ENCODE assay signal across 9 cellular contexts in the genomic region with DNA sequence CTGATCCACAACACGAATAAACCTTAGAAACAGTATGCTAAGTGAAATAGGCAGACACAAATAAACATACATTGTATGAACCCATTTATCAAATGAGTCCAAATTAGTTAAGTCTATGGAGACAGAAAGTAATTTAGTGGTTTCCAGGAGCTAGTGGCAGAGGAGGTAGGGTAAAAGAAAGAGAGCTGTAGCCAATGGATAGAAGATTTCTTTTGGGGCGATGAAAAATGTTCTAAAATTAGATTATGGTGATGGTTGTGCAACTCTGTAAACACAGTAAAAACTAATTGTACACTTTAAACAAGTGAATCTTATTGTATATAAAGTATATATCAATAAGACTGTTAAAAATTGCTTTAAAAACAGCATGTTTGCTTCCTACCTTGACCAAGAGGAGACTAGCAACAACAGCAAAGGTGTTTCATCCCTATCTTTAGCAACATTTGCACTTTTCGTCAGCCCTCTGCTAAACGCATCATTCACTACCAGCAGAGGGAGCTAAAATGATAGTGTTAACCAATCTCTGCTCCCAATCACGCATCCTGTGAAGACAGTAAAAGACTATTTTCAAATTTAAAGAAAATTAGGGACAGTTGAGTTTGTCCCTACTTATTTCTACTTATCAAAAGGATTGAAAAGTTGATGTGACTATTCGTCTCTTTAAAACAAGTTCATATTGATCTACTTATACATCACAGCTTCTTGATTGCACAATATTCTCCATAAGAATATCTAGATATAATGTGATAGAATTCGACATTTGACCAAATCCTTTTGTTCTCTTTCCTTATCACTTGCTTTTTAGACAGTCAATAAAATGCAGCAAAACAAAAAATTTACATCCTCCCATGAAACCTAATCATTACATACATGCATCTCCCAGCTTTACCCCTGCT. TPM values are rescaled to one million over a fixed set of nuclear protein-coding genes. Genes with fewer than 3 reads are reported as not detected.
DNase-seq lines count a peak whose midpoint lies in the region; ATAC-seq, FAIRE-seq and TF ChIP-seq lines count a peak whose summit lies in the region.
"Had no signal": no experiment of that assay in that cellular context is flagged by ENCODE, and none has a peak within 500 bp of the region (broad histone marks: within the 10 kb centered on the region; RNA-seq: fewer than 3 reads in every experiment).

No MANE protein-coding gene starts in this region.

- H3K9me3 Mint-ChIP-seq in brain, result peaks cover 7 to 32% (median 15%) of the 10 kb centered on the region in 5 experiments

- no peak overlapping the region for H3K4me3 Mint-ChIP-seq in brain
- H3K4me3 Mint-ChIP-seq: CD8-positive, alpha-beta memory T cell had no signal

- peaks cover 7% of the 10 kb centered on the region for H3K27me3 Mint-ChIP-seq in brain

- no peaks in the 10 kb centered on the region for H3K27me3 ChIP-seq in keratinocyte (ENCODE audit: control insufficient read depth, extremely low read depth, insufficient read depth, low read length)
- no peaks in the 10 kb centered on the region for H3K27me3 ChIP-seq in tibial nerve

- no peak overlapping the region for H3K4me3 ChIP-seq in keratinocyte (ENCODE audit: control insufficient read depth in 2 of 3, extremely low read depth in 1 of 3, insufficient read depth in 2 of 3, low read depth in 1 of 3, low read length in 3 of 3)
- no peak overlapping the region for H3K4me3 ChIP-seq in tibial nerve

- no peak overlapping the region for H2AFZ ChIP-seq in keratinocyte (ENCODE audit: control insufficient read depth, low read length)

- H3K36me3 Mint-ChIP-seq in brain, result no peaks in the 10 kb centered on the region
- H3K36me3 Mint-ChIP-seq: CD8-positive, alpha-beta memory T cell had no signal

- no peak overlapping the region for H3K27ac ChIP-seq in keratinocyte (ENCODE audit: control insufficient read depth, insufficient read depth, low read length)
- H3K27ac ChIP-seq in tibial nerve, result no peak overlapping the region

- H3K9me3 ChIP-seq in keratinocyte (ENCODE audit: control insufficient read depth, low read depth, low read length), result no peaks in the 10 kb centered on the region
- peaks cover 0 to 21% (median 1%) of the 10 kb centered on the region in 4 donors for H3K9me3 ChIP-seq in tibial nerve

- H3K79me2 ChIP-seq in keratinocyte (ENCODE audit: control insufficient read depth, insufficient read depth, low read length), result no peaks in the 10 kb centered on the region

- no peak for TF ChIP-seq POLR2A in tibial nerve (IDR thresholded peaks at IDR 0.05)

- no peak for TF ChIP-seq EP300 in tibial nerve (IDR thresholded peaks at IDR 0.05)

- dilution Hi-C loops in keratinocyte (cut with MboI; ENCODE audit: extremely low pct_ligation_motif_present, low sequenced_read_pairs), result no loop called here

- DNase-seq in NCI-H524 (lab: John Stamatoyannopoulos, UW), result peak; percentile 34 to 47
- DNase-seq in NCI-H524 treated with DMSO at 0.1 percent for 48 hours (lab: John Stamatoyannopoulos, UW), result no peak
- DNase-seq in NCI-H748 treated with DMSO at 0.1 percent for 48 hours (lab: John Stamatoyannopoulos, UW), result peak; percentile 70
- no peak for DNase-seq in keratinocyte (ENCODE audit: low read depth, low spot score)
- peak in 1 of 2 donors; percentile 55 for DNase-seq in tibial nerve (ENCODE audit: low spot score in 2 of 2)

- H3K4me1 Mint-ChIP-seq in brain, result no peaks in the 10 kb centered on the region
- H3K4me1 Mint-ChIP-seq: CD8-positive, alpha-beta memory T cell had no signal

- no peak overlapping the region for H3K4me2 ChIP-seq in keratinocyte (ENCODE audit: control insufficient read depth, extremely low read depth, insufficient read depth, low read depth, low read length)

- 28 to 29% methylated on average over 7 of the region's 7 CpGs for WGBS in tibial nerve, 2 donors

- no peak overlapping the region for H3K9ac ChIP-seq in keratinocyte (ENCODE audit: control insufficient read depth, extremely low read depth, insufficient read depth, low read length)

- H4K20me1 ChIP-seq in keratinocyte (ENCODE audit: control insufficient read depth, extremely low read depth, insufficient read depth, low read length), result no peaks in the 10 kb centered on the region

- peak; percentile 89 to 90 for TF ChIP-seq CTCF in brain (conservative IDR thresholded peaks at IDR 0.05)
- peak; percentile 69 to 79 (median 71) for TF ChIP-seq CTCF in keratinocyte (optimal IDR thresholded peaks at IDR 0.05 in 1 of 3, IDR thresholded peaks at IDR 0.05 in 1 of 3, conservative IDR thresholded peaks at IDR 0.05 in 1 of 3; ENCODE audit: extremely low read depth in 1 of 3, insufficient read depth in 2 of 3, low read length in 3 of 3)
- peak; percentile 52 to 77 (median 73) for TF ChIP-seq CTCF in tibial nerve (IDR thresholded peaks at IDR 0.05)

- no peaks in the 10 kb centered on the region for H3K9me1 ChIP-seq in keratinocyte (ENCODE audit: control insufficient read depth, extremely low read depth, insufficient read depth, low read length)

- FAIRE-seq in keratinocyte (lab: Jason Lieb, UNC), result peak; percentile 88

- no peaks in the 10 kb centered on the region for H3K36me3 ChIP-seq in keratinocyte (ENCODE audit: control insufficient read depth in 2 of 2, extremely low read depth in 1 of 2, insufficient read depth in 2 of 2, low read length in 2 of 2)
- no peaks in the 10 kb centered on the region for H3K36me3 ChIP-seq in tibial nerve

- no peaks in the 10 kb centered on the region for H3K4me1 ChIP-seq in keratinocyte (ENCODE audit: control insufficient read depth, extremely low read depth, insufficient read depth, low read length)
- peaks cover 0 to 5% (median 0%) of the 10 kb centered on the region in 4 donors for H3K4me1 ChIP-seq in tibial nerve

- ATAC-seq in GM21360 (IDR thresholded peaks at IDR 0.05; ENCODE audit: unreplicated experiment) (peak; percentile 86), HG03565 (IDR thresholded peaks at IDR 0.05; ENCODE audit: unreplicated experiment) (peak; percentile 90)

- no peak overlapping the region for H3K27ac Mint-ChIP-seq in brain
- H3K27ac Mint-ChIP-seq: CD8-positive, alpha-beta memory T cell had no signal

RNA-seq across cellular contexts. Expression of gene LGR5, which starts 24.0 kb away (rescaled TPM):
- polyA plus RNA-seq in brain (ENCODE audit: insufficient read depth, low read depth, low replicate concordance) (8.1 TPM), keratinocyte (0.05 to 0.19 TPM (median 0.05 TPM) in 3 replicates)
- not detected for polyA plus RNA-seq in keratinocyte (2011; ENCODE audit: low read depth)
- 0.03 and 0.04 TPM in 2 replicates for polyA plus RNA-seq in keratinocyte (2011; cell fraction: cytosol; rRNA removed)
- polyA plus RNA-seq in keratinocyte (2011; cell fraction: nucleus; rRNA removed), result 0.31 and 0.37 TPM in 2 replicates
- 0.06 and 0.07 TPM in 2 replicates for polyA plus RNA-seq in keratinocyte (2012; ENCODE audit: low replicate concordance)
- 0.10 TPM in 1 of 3 replicates, not detected in the others for polyA minus RNA-seq in keratinocyte
- not detected for polyA minus RNA-seq in keratinocyte (2011; cell fraction: cytosol; rRNA and poly(A)+ RNA removed)
- polyA minus RNA-seq in keratinocyte (2011; cell fraction: nucleus; rRNA and poly(A)+ RNA removed), result 0.21 and 0.54 TPM in 2 replicates
- total RNA-seq in tibial nerve, result 10 to 100 TPM in 2 of 4 donors, 1 to 10 TPM in 2; 1.6 to 11.1 (median 7.7) TPM
- total RNA-seq: CD8-positive, alpha-beta memory T cell had no signal
- polyA plus RNA-seq: CD8-positive, alpha-beta memory T cell had no signal

Comparison
In these comparisons a context has a peak if more than half of its experiments do, and no peak if none do; other contexts are left out.
1. DNase-seq: peak in NCI-H524 (2 of 2) and NCI-H748 treated with DMSO at 0.1 percent for 48 hours (single experiment); none in NCI-H524 treated with DMSO at 0.1 percent for 48 hours (single experiment) and keratinocyte (single experiment).
2. Peak in every context shown above with its lines, with median percentiles within 50 percentile points of each other: CTCF ChIP-seq.